Comparison of ENCODE assay signal across 8 cellular contexts in genomic region chr19:46787331-46788100, GRCh38. TPM values are rescaled to one million over a fixed set of nuclear protein-coding genes. Genes with fewer than 3 reads are reported as not detected.
DNase-seq lines count a peak whose midpoint lies in the region; ATAC-seq and TF ChIP-seq lines count a peak whose summit lies in the region.

No MANE protein-coding gene starts in this region.

- no peaks in the 10 kb centered on the region for H3K27me3 ChIP-seq in neuronal stem cell (ENCODE audit: control insufficient read depth in 3 of 3, insufficient read depth in 3 of 3, low read depth in 1 of 3, low read length in 3 of 3)

- H2BK15ac ChIP-seq in neuronal stem cell (ENCODE audit: low read length) = peak overlapping the region; percentile 24

- peak overlapping the region; percentile 97 for H3K4me3 Mint-ChIP-seq in activated T-helper 17 cell treated with anti-CD3 and anti-CD28 coated beads, Interleukin-2, amount 50 U/mL, for 72 hours

- H3K14ac ChIP-seq in neuronal stem cell (ENCODE audit: low read length) = peak overlapping the region; percentile 40

- H3K79me1 ChIP-seq in neuronal stem cell (ENCODE audit: low read depth, low read length) = peaks cover 7% of the 10 kb centered on the region

- H3K27me3 Mint-ChIP-seq in activated T-helper 17 cell treated with anti-CD3 and anti-CD28 coated beads, Interleukin-2, amount 50 U/mL, for 72 hours = no peaks in the 10 kb centered on the region

- WGBS in neuronal stem cell (ENCODE audit: extremely low coverage in 2 of 2, insufficient read length in 2 of 2, insufficient replicate concordance in 1 of 2), 2 donors = no CpG with 5 or more reads among the region's 74 CpGs

- H4K8ac ChIP-seq in neuronal stem cell (ENCODE audit: low read depth, low read length) = no peak overlapping the region

- H2AK5ac ChIP-seq in neuronal stem cell (ENCODE audit: low read depth, low read length) = peak overlapping the region; percentile 78

- H2BK12ac ChIP-seq in neuronal stem cell (ENCODE audit: low read length) = no peak overlapping the region

- no peak overlapping the region for H4K91ac ChIP-seq in neuronal stem cell (ENCODE audit: low read depth, low read length, poor library complexity)

- peaks cover 36% of the 10 kb centered on the region for H3K4me1 Mint-ChIP-seq in activated T-helper 17 cell treated with anti-CD3 and anti-CD28 coated beads, Interleukin-2, amount 50 U/mL, for 72 hours

- H3K9me3 Mint-ChIP-seq in activated T-helper 17 cell treated with anti-CD3 and anti-CD28 coated beads, Interleukin-2, amount 50 U/mL, for 72 hours = no peaks in the 10 kb centered on the region

- peaks cover 9 to 30% of the 10 kb centered on the region in 2 donors for H3K36me3 ChIP-seq in neuronal stem cell (replicated peaks in 1 of 2; ENCODE audit: control insufficient read depth in 2 of 2, insufficient read depth in 2 of 2, low read length in 2 of 2)

- H3K23ac ChIP-seq in neuronal stem cell (ENCODE audit: low read depth, low read length, poor library complexity) = peak overlapping the region; percentile 91

- H3K27ac ChIP-seq in neuronal stem cell (replicated peaks; ENCODE audit: low read length) = peak overlapping the region; percentile 22

- no peak for ATAC-seq in activated T-helper 17 cell treated with anti-CD3 and anti-CD28 coated beads, Interleukin-2, amount 50 U/mL, for 72 hours (replicated peaks)
- ATAC-seq in HG02571 (IDR thresholded peaks at IDR 0.05; ENCODE audit: unreplicated experiment) = no peak

- H3K4me2 ChIP-seq in neuronal stem cell (ENCODE audit: insufficient read depth, low read length, poor library complexity, severe bottlenecking) = peak overlapping the region; percentile 90

- peak overlapping the region; percentile 99 for H3K27ac Mint-ChIP-seq in activated T-helper 17 cell treated with anti-CD3 and anti-CD28 coated beads, Interleukin-2, amount 50 U/mL, for 72 hours

- no peak overlapping the region for H2BK120ac ChIP-seq in neuronal stem cell (ENCODE audit: low read depth, low read length)

- H3K18ac ChIP-seq in neuronal stem cell (ENCODE audit: low read length) = peak overlapping the region; percentile 89

- TF ChIP-seq CTCF in foreskin fibroblast (IDR thresholded peaks at IDR 0.05; ENCODE audit: low read depth, low read length) = no peak

- H3K9ac ChIP-seq in neuronal stem cell (ENCODE audit: low read depth, low read length, poor library complexity) = peak overlapping the region; percentile 97

- H3K4ac ChIP-seq in neuronal stem cell (ENCODE audit: low read length) = no peak overlapping the region

- peak overlapping the region; percentile 75 to 93 for H3K4me3 ChIP-seq in foreskin fibroblast (ENCODE audit: low read depth in 1 of 2, low read length in 2 of 2)
- H3K4me3 ChIP-seq in neuronal stem cell (ENCODE audit: low read length in 2 of 2) = peak overlapping the region; percentile 51 to 95

- no peaks in the 10 kb centered on the region for H3K9me3 ChIP-seq in neuronal stem cell (replicated peaks in 1 of 2; ENCODE audit: control insufficient read depth in 2 of 2, insufficient read depth in 1 of 2, low read depth in 1 of 2, low read length in 2 of 2)

- peak; percentile 41 to 59 for DNase-seq in NCI-H524 (lab: John Stamatoyannopoulos, UW)
- DNase-seq in NCI-H524 treated with DMSO at 0.1 percent for 48 hours (lab: John Stamatoyannopoulos, UW) = no peak
- DNase-seq in NCI-H69 (lab: John Stamatoyannopoulos, UW) = peak; percentile 69
- DNase-seq in foreskin fibroblast = peak; percentile 66 to 88
- peak; percentile 52 for DNase-seq in neuronal stem cell (ENCODE audit: low spot score)
- no peak for DNase-seq in HPDE6-E6E7 (ENCODE audit: extremely low spot score)

- H2BK5ac ChIP-seq in neuronal stem cell (ENCODE audit: low read length) = peak overlapping the region; percentile 93

- peaks cover 49% of the 10 kb centered on the region for H3K36me3 Mint-ChIP-seq in activated T-helper 17 cell treated with anti-CD3 and anti-CD28 coated beads, Interleukin-2, amount 50 U/mL, for 72 hours (ENCODE audit: low read depth)

- peak overlapping the region; percentile 68 for H2AFZ ChIP-seq in neuronal stem cell (ENCODE audit: low read length)

- peaks cover 16 to 18% of the 10 kb centered on the region in 2 donors for H3K4me1 ChIP-seq in neuronal stem cell (ENCODE audit: control insufficient read depth in 2 of 2, insufficient read depth in 1 of 2, low read depth in 1 of 2, low read length in 2 of 2)

RNA-seq across cellular contexts. Expression of gene SLC1A5, which starts 0.9 kb away (rescaled TPM):
- total RNA-seq in activated T-helper 17 cell treated with anti-CD3 and anti-CD28 coated beads, Interleukin-2, amount 50 U/mL, for 72 hours = 100 to 1,000 TPM; 119 to 221 TPM
- 54.5 TPM for polyA plus RNA-seq in neuronal stem cell (2013, experiment 1 of 2)
- polyA plus RNA-seq in neuronal stem cell (2013, experiment 2 of 2) = 53.6 TPM

RNA-seq across cellular contexts. Expression of gene STRN4, which starts 41.3 kb away (rescaled TPM):
- total RNA-seq in activated T-helper 17 cell treated with anti-CD3 and anti-CD28 coated beads, Interleukin-2, amount 50 U/mL, for 72 hours = 10 to 100 TPM; 60.7 to 69.9 TPM
- 94.3 TPM for polyA plus RNA-seq in neuronal stem cell (2013, experiment 1 of 2)
- 93.2 TPM for polyA plus RNA-seq in neuronal stem cell (2013, experiment 2 of 2)

RNA-seq across cellular contexts. Expression of gene FKRP, which starts 41.7 kb away (rescaled TPM):
- 10 to 100 TPM in 1 of 2 donors, 1 to 10 TPM in 1; 6.3 to 14.3 TPM for total RNA-seq in activated T-helper 17 cell treated with anti-CD3 and anti-CD28 coated beads, Interleukin-2, amount 50 U/mL, for 72 hours
- polyA plus RNA-seq in neuronal stem cell (2013, experiment 1 of 2) = 16.8 TPM
- 16.0 TPM for polyA plus RNA-seq in neuronal stem cell (2013, experiment 2 of 2)

Comparison
In these comparisons a context has a peak if more than half of its experiments do, and no peak if none do; other contexts are left out.
1. DNase-seq: peak in NCI-H524 (2 of 2), NCI-H69 (single experiment), foreskin fibroblast (2 of 2) and neuronal stem cell (single experiment); none in NCI-H524 treated with DMSO at 0.1 percent for 48 hours (single experiment) and HPDE6-E6E7 (single experiment).